24 cellular contexts compared by ENCODE assay signal in the genomic region with DNA sequence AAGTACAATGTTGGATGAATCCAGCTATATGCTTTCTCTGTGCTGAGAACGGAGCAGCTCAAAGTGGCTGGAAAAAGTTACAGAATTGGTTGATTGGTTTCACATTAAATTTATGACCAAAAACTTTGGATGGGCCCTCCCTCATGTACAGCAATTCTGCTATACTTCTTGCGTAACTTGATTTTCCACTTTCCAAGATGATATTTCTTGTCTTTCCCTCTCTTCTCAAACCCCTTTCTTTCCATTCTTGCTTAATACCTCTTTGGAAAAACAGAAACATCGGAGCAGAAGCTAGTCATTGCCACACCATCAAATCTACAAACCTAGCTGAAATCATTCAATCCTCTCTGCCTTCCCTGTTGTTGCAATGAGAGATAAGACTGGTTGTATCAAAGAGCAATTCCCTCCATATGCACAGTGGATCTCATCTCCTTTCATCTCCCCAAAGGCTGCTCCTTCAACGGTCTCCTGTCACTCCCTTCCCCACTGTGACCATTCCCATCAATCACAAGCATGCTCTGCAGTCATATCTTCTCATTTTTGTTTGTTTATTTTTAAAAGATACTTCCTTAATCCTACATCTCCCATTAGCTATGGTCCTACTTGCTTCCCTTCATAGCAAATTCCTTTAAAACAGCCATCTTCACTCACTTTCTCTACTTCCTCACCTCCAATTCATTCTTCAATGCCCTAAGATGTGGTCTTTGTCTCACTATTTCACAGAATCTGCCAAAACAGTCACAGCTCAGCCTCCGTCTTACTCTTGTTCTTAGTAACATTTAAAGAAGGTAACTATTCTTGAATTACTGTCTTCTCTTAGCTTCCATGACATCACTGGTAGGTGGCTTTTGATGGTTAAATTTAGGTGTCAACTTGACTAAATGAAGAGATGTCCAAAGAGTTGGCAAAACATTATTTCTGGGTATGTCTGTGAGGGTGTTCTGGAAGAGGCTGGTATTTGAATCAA.
"Had no signal": no experiment of that assay in that cellular context is flagged by ENCODE, and none has a peak within 500 bp of the region (broad histone marks: within the 10 kb centered on the region; RNA-seq: fewer than 3 reads in every experiment).

No MANE protein-coding gene starts in this region.

- H3K36me3 Mint-ChIP-seq: activated naive CD4-positive, alpha-beta T cell treated with anti-CD3 and anti-CD28 coated beads, Interleukin-2, amount 10 ng/mL, durations not matched to agents 7 days and 5 days; activated naive CD8-positive, alpha-beta T cell treated with anti-CD3 and anti-CD28 coated beads, Interleukin-2, amount 10 ng/mL, durations not matched to agents 7 days and 5 days; WTC11 had no signal

- H3K27me3 Mint-ChIP-seq: activated naive CD4-positive, alpha-beta T cell treated with anti-CD3 and anti-CD28 coated beads, Interleukin-2, amount 10 ng/mL, durations not matched to agents 7 days and 5 days; activated naive CD8-positive, alpha-beta T cell treated with anti-CD3 and anti-CD28 coated beads, Interleukin-2, amount 10 ng/mL, durations not matched to agents 7 days and 5 days; T-helper 17 cell had no signal

- H3K4me1 Mint-ChIP-seq: activated naive CD4-positive, alpha-beta T cell treated with anti-CD3 and anti-CD28 coated beads, Interleukin-2, amount 10 ng/mL, durations not matched to agents 7 days and 5 days; activated naive CD8-positive, alpha-beta T cell treated with anti-CD3 and anti-CD28 coated beads, Interleukin-2, amount 10 ng/mL, durations not matched to agents 7 days and 5 days; T-helper 17 cell; WTC11 had no signal

- H3K27ac Mint-ChIP-seq: activated naive CD4-positive, alpha-beta T cell treated with anti-CD3 and anti-CD28 coated beads, Interleukin-2, amount 10 ng/mL, durations not matched to agents 7 days and 5 days; activated naive CD8-positive, alpha-beta T cell treated with anti-CD3 and anti-CD28 coated beads, Interleukin-2, amount 10 ng/mL, durations not matched to agents 7 days and 5 days; T-helper 17 cell; WTC11 had no signal

- H3K9me3 Mint-ChIP-seq: activated naive CD8-positive, alpha-beta T cell treated with anti-CD3 and anti-CD28 coated beads, Interleukin-2, amount 10 ng/mL, durations not matched to agents 7 days and 5 days; WTC11 had no signal

- DNase-seq: activated CD4-positive, alpha-beta T cell treated with anti-CD3 and anti-CD28 coated beads for 4 hours; activated CD4-positive, alpha-beta T cell treated with anti-CD3 and anti-CD28 coated beads, Interleukin-2, amount 50 U/mL, for 48 hours; activated effector memory CD4-positive, alpha-beta T cell treated with Interleukin-2 at 50 U/mL for 16 hours; activated naive CD4-positive, alpha-beta T cell treated with anti-CD3 and anti-CD28 coated beads, Interleukin-2, amount 10 ng/mL, durations not matched to agents 7 days and 5 days; activated naive CD8-positive, alpha-beta T cell treated with anti-CD3 and anti-CD28 coated beads, Interleukin-2, amount 10 ng/mL, durations not matched to agents 7 days and 5 days; activated T-cell treated with anti-CD3 and anti-CD28 coated beads for 4 hours; adrenal gland; aorta; caudate nucleus; MG63; MV-4-11; NCI-H1092 treated with DMSO at 0.1 percent for 48 hours; NCI-H1417 treated with DMSO at 0.1 percent for 48 hours; NCI-H1694; NCI-H2029; NCI-H2107; NCI-H2171 treated with DMSO at 0.1 percent for 48 hours; NCI-H226; NCI-H526; NCI-H82; SIG-M5; T-helper 17 cell; T-helper 9 cell had no signal

- H3K4me3 Mint-ChIP-seq: activated naive CD4-positive, alpha-beta T cell treated with anti-CD3 and anti-CD28 coated beads, Interleukin-2, amount 10 ng/mL, durations not matched to agents 7 days and 5 days; activated naive CD8-positive, alpha-beta T cell treated with anti-CD3 and anti-CD28 coated beads, Interleukin-2, amount 10 ng/mL, durations not matched to agents 7 days and 5 days; T-helper 17 cell; WTC11 had no signal

- ATAC-seq: T-helper 17 cell, WTC11 had no signal
